Comparison of ENCODE assay signal across 26 cellular contexts in the genomic region with DNA sequence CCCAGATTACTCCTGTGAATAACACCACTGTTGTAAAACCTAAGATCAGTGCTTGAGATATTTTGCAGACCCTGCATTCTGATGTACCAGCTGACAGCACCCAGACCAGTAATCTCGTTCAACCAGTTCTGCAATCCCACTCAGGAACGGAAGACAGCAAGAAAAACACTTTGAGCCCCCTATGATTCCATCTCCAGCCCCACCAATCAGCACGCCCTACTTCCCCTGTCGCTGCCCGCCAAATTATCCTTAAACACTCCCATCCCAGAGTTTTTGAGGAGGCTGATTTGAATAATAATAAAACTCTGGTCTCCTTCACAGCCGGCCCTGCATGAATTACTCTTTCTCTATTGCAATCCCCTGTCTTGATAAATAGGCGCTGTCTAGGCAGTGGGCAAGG.
"Had no signal": no experiment of that assay in that cellular context is flagged by ENCODE, and none has a peak within 500 bp of the region (broad histone marks: within the 10 kb centered on the region; RNA-seq: fewer than 3 reads in every experiment).

No MANE protein-coding gene starts in this region.

- H3K27ac Mint-ChIP-seq: endodermal cell; immature natural killer cell; memory B cell; naive B cell; nephron; stimulated activated naive B cell treated with anti-CD40 and anti-IgM and Interleukin-4, amounts not matched to agents 10 μg/mL and 1 μg/mL and 100 μg/mL, for 72 hours; stimulated activated naive CD8-positive, alpha-beta T cell treated with anti-CD3 and anti-CD28 coated beads, Interleukin-15, amount 100 ng/mL, for 72 hours had no signal

- ATAC-seq: foreskin keratinocyte; left cardiac atrium; lower lobe of right lung; psoas muscle; sciatic nerve; stimulated activated naive B cell treated with anti-CD40 and anti-IgM and Interleukin-4, amounts not matched to agents 10 μg/mL and 1 μg/mL and 100 μg/mL, for 72 hours; stimulated activated naive CD8-positive, alpha-beta T cell treated with anti-CD3 and anti-CD28 coated beads, Interleukin-15, amount 100 ng/mL, for 72 hours had no signal

- H3K4me1 ChIP-seq: colonic mucosa, foreskin keratinocyte, left ventricle myocardium inferior, lower lobe of right lung, psoas muscle, transverse colon, uterus had no signal

- H3K27ac ChIP-seq: colonic mucosa, foreskin keratinocyte, left ventricle myocardium inferior, lower lobe of right lung, neutrophil, psoas muscle, thoracic aorta, transverse colon, uterus had no signal

- H3K27me3 ChIP-seq: colonic mucosa, foreskin keratinocyte, neutrophil, transverse colon, uterus had no signal

- H3K4me1 Mint-ChIP-seq: immature natural killer cell; memory B cell; naive B cell; nephron; stimulated activated naive B cell treated with anti-CD40 and anti-IgM and Interleukin-4, amounts not matched to agents 10 μg/mL and 1 μg/mL and 100 μg/mL, for 72 hours; stimulated activated naive CD8-positive, alpha-beta T cell treated with anti-CD3 and anti-CD28 coated beads, Interleukin-15, amount 100 ng/mL, for 72 hours had no signal

- H3K36me3 ChIP-seq: colonic mucosa, left ventricle myocardium inferior, lower lobe of right lung, neutrophil, thoracic aorta, transverse colon, uterus had no signal

- H3K4me3 ChIP-seq: colonic mucosa, left ventricle myocardium inferior, lower lobe of right lung, psoas muscle, thoracic aorta, transverse colon, uterus had no signal

- H3K9me3 Mint-ChIP-seq: endodermal cell, memory B cell had no signal

- H3K27me3 Mint-ChIP-seq: memory B cell; naive B cell; stimulated activated naive B cell treated with anti-CD40 and anti-IgM and Interleukin-4, amounts not matched to agents 10 μg/mL and 1 μg/mL and 100 μg/mL, for 72 hours; stimulated activated naive CD8-positive, alpha-beta T cell treated with anti-CD3 and anti-CD28 coated beads, Interleukin-15, amount 100 ng/mL, for 72 hours had no signal

- H3K36me3 Mint-ChIP-seq: immature natural killer cell; memory B cell; naive B cell; stimulated activated naive B cell treated with anti-CD40 and anti-IgM and Interleukin-4, amounts not matched to agents 10 μg/mL and 1 μg/mL and 100 μg/mL, for 72 hours had no signal

- H3K4me3 Mint-ChIP-seq: endodermal cell; immature natural killer cell; memory B cell; naive B cell; nephron; stimulated activated naive B cell treated with anti-CD40 and anti-IgM and Interleukin-4, amounts not matched to agents 10 μg/mL and 1 μg/mL and 100 μg/mL, for 72 hours; stimulated activated naive CD8-positive, alpha-beta T cell treated with anti-CD3 and anti-CD28 coated beads, Interleukin-15, amount 100 ng/mL, for 72 hours had no signal

- DNase-seq: colonic mucosa; effector CD4-positive, alpha-beta T cell; endodermal cell; erythroblast; foreskin keratinocyte; immature natural killer cell; kidney; left cardiac atrium; left ventricle myocardium inferior; lower lobe of right lung; midbrain; naive B cell; psoas muscle; retina; stimulated activated CD4-positive, alpha-beta T cell treated with anti-CD3 and anti-CD28 coated beads, Interleukin-2, amount 100 ng/mL, for 24 hours; stimulated activated CD4-positive, alpha-beta T cell treated with anti-CD3 and anti-CD28 coated beads, Interleukin-4, amount 100 ng/mL, for 4 hours; stimulated activated naive B cell treated with anti-CD40 and anti-IgM and Interleukin-4, amounts not matched to agents 10 μg/mL and 1 μg/mL and 100 μg/mL, for 72 hours; stimulated activated naive CD8-positive, alpha-beta T cell treated with anti-CD3 and anti-CD28 coated beads, Interleukin-15, amount 100 ng/mL, for 72 hours; substantia nigra; transverse colon; uterus had no signal

- H3K9me3 ChIP-seq: colonic mucosa, left ventricle myocardium inferior, lower lobe of right lung, neutrophil, psoas muscle, thoracic aorta, transverse colon, uterus had no signal
